Comparison of ENCODE assay signal across 26 cellular contexts in genomic region chr15:66228807-66229557, GRCh38. TPM values are rescaled to one million over a fixed set of nuclear protein-coding genes. Genes with fewer than 3 reads are reported as not detected.
"Had no signal": no experiment of that assay in that cellular context is flagged by ENCODE, and none has a peak within 500 bp of the region (broad histone marks: within the 10 kb centered on the region; RNA-seq: fewer than 3 reads in every experiment).

No MANE protein-coding gene starts in this region.

- H3K36me3 ChIP-seq: brain microvascular endothelial cell, cardiac muscle cell, colonic mucosa had no signal

- H3K27me3 Mint-ChIP-seq: activated B cell treated with CpG ODN at 0.5 μM for 24 hours; activated naive CD8-positive, alpha-beta T cell; activated T-cell treated with anti-CD3 and anti-CD28 coated beads, Interleukin-2, amount 50 U/mL, for 24 hours had no signal

- DNase-seq: activated B cell treated with CpG ODN at 0.5 μM for 24 hours; activated CD4-positive, alpha-beta T cell treated with anti-CD3 and anti-CD28 coated beads for 1 hour; activated CD4-positive, alpha-beta T cell treated with anti-CD3 and anti-CD28 coated beads, Interleukin-2, amount 10 ng/mL, durations not matched to agents 24 days and 14 days; activated CD4-positive, alpha-beta T cell treated with anti-CD3 and anti-CD28 coated beads, Interleukin-2, amount 50 U/mL, for 48 hours; activated CD8-positive, alpha-beta memory T cell treated with anti-CD3 and anti-CD28 coated beads, Interleukin-2, amount 10 ng/mL, durations not matched to agents 7 days and 5 days; activated gamma-delta T cell; activated naive CD4-positive, alpha-beta T cell treated with anti-CD3 and anti-CD28 coated beads for 36 hours; activated T-cell treated with anti-CD3 and anti-CD28 coated beads, Interleukin-2, amount 50 U/mL, for 24 hours; brain microvascular endothelial cell; colonic mucosa; MV-4-11; NCI-H1105; NCI-H1436 treated with DMSO at 0.1 percent for 48 hours; NCI-H187; NCI-H446; NCI-H524; SIG-M5; T-cell; T-helper 2 cell; T1000 had no signal

- H3K4me3 ChIP-seq: cardiac muscle cell, colonic mucosa, SK-N-MC had no signal

- H3K4me1 ChIP-seq: colonic mucosa had no signal

- H3K27me3 ChIP-seq: brain microvascular endothelial cell, cardiac muscle cell, colonic mucosa had no signal

- H3K36me3 Mint-ChIP-seq: activated CD8-positive, alpha-beta memory T cell treated with anti-CD3 and anti-CD28 coated beads, Interleukin-2, amount 10 ng/mL, durations not matched to agents 7 days and 5 days; activated naive CD8-positive, alpha-beta T cell; T-cell had no signal

- H3K9me3 ChIP-seq: colonic mucosa had no signal

- H3K27ac ChIP-seq: brain microvascular endothelial cell, cardiac muscle cell, colonic mucosa, KMS-11, SK-N-MC had no signal

- H3K27ac Mint-ChIP-seq: activated B cell treated with CpG ODN at 0.5 μM for 24 hours; activated CD4-positive, alpha-beta T cell treated with anti-CD3 and anti-CD28 coated beads, Interleukin-2, amount 10 ng/mL, durations not matched to agents 24 days and 14 days; activated CD8-positive, alpha-beta memory T cell treated with anti-CD3 and anti-CD28 coated beads, Interleukin-2, amount 10 ng/mL, durations not matched to agents 7 days and 5 days; activated naive CD4-positive, alpha-beta T cell treated with anti-CD3 and anti-CD28 coated beads for 36 hours; activated naive CD8-positive, alpha-beta T cell; activated T-cell treated with anti-CD3 and anti-CD28 coated beads, Interleukin-2, amount 50 U/mL, for 24 hours; activated T-helper 1 cell treated with anti-CD3 and anti-CD28 coated beads, Interleukin-12 subunit alpha, Interleukin-12 subunit beta, Interleukin-2, Interleukin-4 antibody, amounts not matched to agents 30 ng/mL and 10 ng/mL and 1 ng/mL, durations not matched to agents 14 hours and 24 hours and 36 hours; T-cell had no signal

- H3K4me1 Mint-ChIP-seq: activated B cell treated with CpG ODN at 0.5 μM for 24 hours; activated CD4-positive, alpha-beta T cell treated with anti-CD3 and anti-CD28 coated beads, Interleukin-2, amount 10 ng/mL, durations not matched to agents 24 days and 14 days; activated CD8-positive, alpha-beta memory T cell treated with anti-CD3 and anti-CD28 coated beads, Interleukin-2, amount 10 ng/mL, durations not matched to agents 7 days and 5 days; T-cell had no signal

- H3K9me3 Mint-ChIP-seq: activated B cell treated with CpG ODN at 0.5 μM for 24 hours; activated CD4-positive, alpha-beta T cell treated with anti-CD3 and anti-CD28 coated beads, Interleukin-2, amount 10 ng/mL, durations not matched to agents 24 days and 14 days; activated naive CD4-positive, alpha-beta T cell treated with anti-CD3 and anti-CD28 coated beads for 36 hours; activated T-cell treated with anti-CD3 and anti-CD28 coated beads, Interleukin-2, amount 50 U/mL, for 24 hours; activated T-helper 1 cell treated with anti-CD3 and anti-CD28 coated beads, Interleukin-12 subunit alpha, Interleukin-12 subunit beta, Interleukin-2, Interleukin-4 antibody, amounts not matched to agents 30 ng/mL and 10 ng/mL and 1 ng/mL, durations not matched to agents 14 hours and 24 hours and 36 hours; T-cell had no signal

- H3K4me3 Mint-ChIP-seq: activated B cell treated with CpG ODN at 0.5 μM for 24 hours; activated CD4-positive, alpha-beta T cell treated with anti-CD3 and anti-CD28 coated beads, Interleukin-2, amount 10 ng/mL, durations not matched to agents 24 days and 14 days; activated CD8-positive, alpha-beta memory T cell treated with anti-CD3 and anti-CD28 coated beads, Interleukin-2, amount 10 ng/mL, durations not matched to agents 7 days and 5 days; activated naive CD4-positive, alpha-beta T cell treated with anti-CD3 and anti-CD28 coated beads for 36 hours; activated naive CD8-positive, alpha-beta T cell; activated T-cell treated with anti-CD3 and anti-CD28 coated beads, Interleukin-2, amount 50 U/mL, for 24 hours; activated T-helper 1 cell treated with anti-CD3 and anti-CD28 coated beads, Interleukin-12 subunit alpha, Interleukin-12 subunit beta, Interleukin-2, Interleukin-4 antibody, amounts not matched to agents 30 ng/mL and 10 ng/mL and 1 ng/mL, durations not matched to agents 14 hours and 24 hours and 36 hours; T-cell had no signal

RNA-seq across cellular contexts. Expression of gene MEGF11, which starts 24.6 kb away (rescaled TPM):
- total RNA-seq: activated B cell treated with CpG ODN at 0.5 μM for 24 hours; activated CD4-positive, alpha-beta T cell treated with anti-CD3 and anti-CD28 coated beads, Interleukin-2, amount 10 ng/mL, durations not matched to agents 24 days and 14 days; activated CD8-positive, alpha-beta memory T cell treated with anti-CD3 and anti-CD28 coated beads, Interleukin-2, amount 10 ng/mL, durations not matched to agents 7 days and 5 days; activated T-helper 1 cell treated with anti-CD3 and anti-CD28 coated beads, Interleukin-12 subunit alpha, Interleukin-12 subunit beta, Interleukin-2, Interleukin-4 antibody, amounts not matched to agents 30 ng/mL and 10 ng/mL and 1 ng/mL, durations not matched to agents 14 hours and 24 hours and 36 hours; colonic mucosa; RPMI7951 had no signal
- polyA plus RNA-seq: cardiac muscle cell had no signal
